ENCODE assay signal across 1 cellular context in genomic region chr5:73215525-73215890, GRCh38.
TF ChIP-seq lines count a peak whose summit lies in the region.

No MANE protein-coding gene starts in this region.

TF ChIP-seq in SK-N-SH, 30 proteins besides CTCF, POLR2A, EP300 and RAD21 (continued from another document):
- TF ChIP-seq USF1 (IDR thresholded peaks at IDR 0.05; ENCODE audit: borderline replicate concordance, low read depth) (no peak), PBX3 (IDR thresholded peaks at IDR 0.05) (no peak), SIN3A (IDR thresholded peaks at IDR 0.05; ENCODE audit: borderline replicate concordance, low read depth, low read length) (no peak), CHD2 (IDR thresholded peaks at IDR 0.05; ENCODE audit: low read length, partially characterized antibody) (no peak), GABPA (IDR thresholded peaks at IDR 0.05; ENCODE audit: low read depth) (no peak), NFIC (IDR thresholded peaks at IDR 0.05; ENCODE audit: borderline replicate concordance) (no peak), MEF2A (IDR thresholded peaks at IDR 0.05; ENCODE audit: borderline replicate concordance, low read depth) (no peak), YY1 (IDR thresholded peaks at IDR 0.05; ENCODE audit: low read depth) (no peak)
TF ChIP-seq in SK-N-SH: peak in this region for 0.
